1 cellular context compared by ENCODE assay signal in the genomic region with DNA sequence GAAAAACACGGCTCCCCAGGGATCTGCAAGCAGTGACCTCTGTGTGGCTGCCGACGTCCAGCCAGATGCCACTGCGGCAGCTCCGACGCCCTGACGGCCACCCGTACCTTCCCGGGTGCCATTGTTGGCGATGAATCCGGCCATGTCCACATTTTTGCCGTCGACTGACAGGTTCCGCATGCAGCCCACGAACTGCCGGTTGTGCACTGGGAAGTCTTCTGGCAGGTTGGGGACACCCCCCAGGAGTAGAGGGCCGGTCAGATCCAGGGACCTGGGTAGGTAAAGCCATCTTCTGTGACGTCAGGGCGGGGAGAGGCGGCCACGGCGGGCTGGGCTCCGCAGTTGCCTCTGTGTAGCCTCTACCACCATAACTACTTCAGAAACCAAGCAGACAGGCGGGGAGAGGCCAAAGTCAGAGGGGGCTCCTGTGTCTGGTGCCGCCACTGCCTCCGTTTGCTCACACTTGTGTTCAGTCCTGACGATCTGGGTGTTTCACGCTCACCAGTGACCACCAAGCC.
TF ChIP-seq lines count a peak whose summit lies in the region.

No MANE protein-coding gene starts in this region.

TF ChIP-seq in IMR-90, 13 proteins besides CTCF, POLR2A, EP300 and RAD21:
- TF ChIP-seq RCOR1 (IDR thresholded peaks at IDR 0.05; ENCODE audit: insufficient replicate concordance, low read length) (no peak), CEBPB (IDR thresholded peaks at IDR 0.05; ENCODE audit: low read depth, low read length) (no peak), CHD1 (IDR thresholded peaks at IDR 0.05; ENCODE audit: low read depth, low read length) (no peak), BHLHE40 (IDR thresholded peaks at IDR 0.05; ENCODE audit: low read depth, low read length) (no peak)
- TF ChIP-seq, protein P1, sequence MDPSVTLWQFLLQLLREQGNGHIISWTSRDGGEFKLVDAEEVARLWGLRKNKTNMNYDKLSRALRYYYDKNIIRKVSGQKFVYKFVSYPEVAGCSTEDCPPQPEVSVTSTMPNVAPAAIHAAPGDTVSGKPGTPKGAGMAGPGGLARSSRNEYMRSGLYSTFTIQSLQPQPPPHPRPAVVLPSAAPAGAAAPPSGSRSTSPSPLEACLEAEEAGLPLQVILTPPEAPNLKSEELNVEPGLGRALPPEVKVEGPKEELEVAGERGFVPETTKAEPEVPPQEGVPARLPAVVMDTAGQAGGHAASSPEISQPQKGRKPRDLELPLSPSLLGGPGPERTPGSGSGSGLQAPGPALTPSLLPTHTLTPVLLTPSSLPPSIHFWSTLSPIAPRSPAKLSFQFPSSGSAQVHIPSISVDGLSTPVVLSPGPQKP (IDR thresholded peaks at IDR 0.05; ENCODE audit: borderline replicate concordance, low read depth, low read length): no peak
